Comparison of ENCODE assay signal across 9 cellular contexts in genomic region chr12:114508529-114509129, GRCh38.
A peak's percentile ranks its signal among the peaks of the same experiment; 100 is the strongest.
DNase-seq lines count a peak whose midpoint lies in the region; ATAC-seq, FAIRE-seq and TF ChIP-seq lines count a peak whose summit lies in the region.
"Had no signal": no experiment of that assay in that cellular context is flagged by ENCODE, and none has a peak within 500 bp of the region (broad histone marks: within the 10 kb centered on the region; RNA-seq: fewer than 3 reads in every experiment).

No MANE protein-coding gene starts in this region.

- no peaks in the 10 kb centered on the region for H3K9me3 ChIP-seq in SK-N-MC (ENCODE audit: low read depth, low read length)
- H3K9me3 ChIP-seq: neutrophil had no signal

- H3K36me3 ChIP-seq in SK-N-MC (ENCODE audit: insufficient read depth, low read length): no peaks in the 10 kb centered on the region
- H3K36me3 ChIP-seq: neutrophil had no signal

- ATAC-seq in GM21619 (IDR thresholded peaks at IDR 0.05; ENCODE audit: unreplicated experiment): no peak

- DNase-seq in M059J (ENCODE audit: low read depth): peak; percentile 60
- DNase-seq in SK-N-MC (ENCODE audit: low read depth, low spot score): peak; percentile 40
- DNase-seq in activated naive CD4-positive, alpha-beta T cell treated with Interleukin-2 at 50 U/mL for 16 hours: peak; percentile 57
- DNase-seq in glomerular visceral epithelial cell (ENCODE audit: extremely low spot score): peak; percentile 17
- peak in 8 of 10 donors; percentile 26 to 91 (median 72) for DNase-seq in posterior cingulate gyrus
- peak; percentile 75 for DNase-seq in urothelium cell line (ENCODE audit: low spot score)

- no peak overlapping the region for H3K4me3 ChIP-seq in SK-N-MC

- TF ChIP-seq CTCF in GM12873 (IDR thresholded peaks at IDR 0.05; ENCODE audit: insufficient read depth, low read depth, low read length, missing control alignments): peak; percentile 72

- H3K9ac ChIP-seq in SK-N-MC (ENCODE audit: insufficient read length): no peak overlapping the region

- FAIRE-seq in urothelium cell line (lab: Jason Lieb, UNC): peak; percentile 13

- no peak overlapping the region for H3K27ac ChIP-seq in SK-N-MC
- H3K27ac ChIP-seq: neutrophil had no signal

- intact Hi-C loops in posterior cingulate gyrus (cut with DNase I): loop anchor here (1.0 kb wide), 1 partner anchor 342 kb away; no protein-coding TSS in a partner anchor

Comparison
In these comparisons a context has a peak if more than half of its experiments do, and no peak if none do; other contexts are left out.
1. DNase-seq: peak in every context shown above with its lines; median percentile 75 in urothelium cell line; 72 in posterior cingulate gyrus; 60 in M059J; 57 in activated naive CD4-positive, alpha-beta T cell treated with Interleukin-2 at 50 U/mL for 16 hours; 40 in SK-N-MC; 17 in glomerular visceral epithelial cell.